ENCODE assay signal across 17 cellular contexts in genomic region chr21:21230672-21231071, GRCh38.
DNase-seq lines count a peak whose midpoint lies in the region; ATAC-seq and TF ChIP-seq lines count a peak whose summit lies in the region.
"Had no signal": no experiment of that assay in that cellular context is flagged by ENCODE, and none has a peak within 500 bp of the region (broad histone marks: within the 10 kb centered on the region; RNA-seq: fewer than 3 reads in every experiment).

No MANE protein-coding gene starts in this region.

- ATAC-seq in IMR-90 (ENCODE audit: low read depth): no peak
- ATAC-seq in HG03378 (IDR thresholded peaks at IDR 0.05; ENCODE audit: unreplicated experiment): no peak
- ATAC-seq: effector memory CD8-positive, alpha-beta T cell; Panc1 had no signal

- TF ChIP-seq CTCF in IMR-90 (conservative IDR thresholded peaks at IDR 0.05; ENCODE audit: low read depth, low read length) (no peak), astrocyte of the spinal cord (IDR thresholded peaks at IDR 0.05; ENCODE audit: low read depth, low read length) (no peak)

- H3K18ac ChIP-seq in IMR-90 (ENCODE audit: low read depth, low read length): no peak overlapping the region

- no peak overlapping the region for H4K5ac ChIP-seq in IMR-90 (ENCODE audit: low read depth, low read length)

- no peak overlapping the region for H2AK9ac ChIP-seq in IMR-90 (replicated peaks; ENCODE audit: low read depth, low read length, poor library complexity)

- H3K9ac ChIP-seq in IMR-90 (ENCODE audit: low read depth, low read length): no peak overlapping the region

- H3K4me3 ChIP-seq in IMR-90 (ENCODE audit: insufficient read depth, low read depth, low read length) (no peak overlapping the region), astrocyte of the spinal cord (ENCODE audit: low read depth, low read length) (no peak overlapping the region)

- H2BK120ac ChIP-seq in IMR-90 (ENCODE audit: low read depth, low read length): no peak overlapping the region

- intact Hi-C loops in IMR-90 (cut with micrococcal nuclease) (loop anchor here (10.0 kb wide), 1 partner anchor 384 kb away; no protein-coding TSS in a partner anchor), head of caudate nucleus (cut with DNase I) (no loop called here)

- no peak overlapping the region for H3K23ac ChIP-seq in IMR-90 (ENCODE audit: low read depth, low read length)

- POLR2A ChIA-PET in IMR-90 (lab: Charles Lee; ENCODE audit: unreplicated experiment): no interaction called here

- in situ Hi-C loops in IMR-90 (cut with MboI; ENCODE audit: low sequenced_read_pairs) (loop anchor here (10.0 to 25.0 kb wide), 3 partner anchors 457 to 1557 kb away; no protein-coding TSS in a partner anchor), astrocyte of the spinal cord (cut with HindIII; ENCODE audit: low sequenced_read_pairs) (no loop called here)

- no TSS peak for BruUV-seq in IMR-90 (replicated peaks; lab: Mats Ljungman, UMichigan)

- no peak overlapping the region for H3K27ac ChIP-seq in IMR-90 (ENCODE audit: insufficient read depth, low read length)

- H3K4me1 ChIP-seq in IMR-90 (ENCODE audit: control insufficient read depth, insufficient read depth, low read length): no peaks in the 10 kb centered on the region

- H2AFZ ChIP-seq in IMR-90 (replicated peaks; ENCODE audit: low read length, poor library complexity): no peak overlapping the region

- no peak overlapping the region for H4K91ac ChIP-seq in IMR-90 (ENCODE audit: insufficient read depth, low read depth, low read length)

- H2BK5ac ChIP-seq in IMR-90 (ENCODE audit: low read depth, low read length, poor library complexity, severe bottlenecking): no peak overlapping the region

- peak; percentile 24 for DNase-seq in IMR-90
- peak; percentile 13 for DNase-seq in NCI-H460 (ENCODE audit: extremely low read depth, low read depth)
- peak; percentile 30 for DNase-seq in astrocyte of the spinal cord (ENCODE audit: low read depth, low spot score)
- DNase-seq in left kidney (ENCODE audit: low read depth, low spot score): peak; percentile 50
- DNase-seq in head of caudate nucleus: no peak
- no peak for DNase-seq in effector CD8-positive, alpha-beta T cell (lab: John Stamatoyannopoulos, UW)
- DNase-seq: activated CD4-positive, alpha-beta T cell treated with anti-CD3 and anti-CD28 coated beads for 4 hours; activated effector memory CD4-positive, alpha-beta T cell treated with Interleukin-2 at 50 U/mL for 16 hours; amniotic stem cell; COR-L47; effector memory CD8-positive, alpha-beta T cell; NCI-H2171 treated with DMSO at 0.1 percent for 48 hours; NCI-H82; stimulated activated naive CD4-positive, alpha-beta T cell; SW 1271 had no signal

- no peak overlapping the region for H2AK5ac ChIP-seq in IMR-90 (ENCODE audit: low read depth, low read length)

- TF ChIP-seq POLR2A in IMR-90 (IDR thresholded peaks at IDR 0.05; ENCODE audit: low read depth, low read length): no peak

- H4K20me1 ChIP-seq in IMR-90 (ENCODE audit: insufficient read depth, low read length): no peaks in the 10 kb centered on the region

- no peaks in the 10 kb centered on the region for H3K9me1 ChIP-seq in IMR-90 (ENCODE audit: insufficient read depth, low read length)

- CTCF ChIA-PET in IMR-90 (lab: Yijun Ruan, JAX): no interaction called here

- no peak overlapping the region for H2BK20ac ChIP-seq in IMR-90 (ENCODE audit: low read depth, low read length)

- no peaks in the 10 kb centered on the region for H3K36me3 ChIP-seq in IMR-90 (ENCODE audit: control insufficient read depth, insufficient read depth, low read length)

- dilution Hi-C loops in IMR-90 (cut with HindIII; ENCODE audit: low sequenced_read_pairs, unreplicated experiment): no loop called here

- no peak overlapping the region for H2BK15ac ChIP-seq in IMR-90 (ENCODE audit: low read depth, low read length)

- no peaks in the 10 kb centered on the region for H3K27me3 ChIP-seq in IMR-90 (ENCODE audit: control insufficient read depth, insufficient read depth, low read length)

- no peak overlapping the region for H3K4me2 ChIP-seq in IMR-90 (ENCODE audit: low read depth, low read length)

- H3K56ac ChIP-seq in IMR-90 (ENCODE audit: extremely low read depth, insufficient read depth, low read length): no peak overlapping the region

- no peak overlapping the region for H3K4ac ChIP-seq in IMR-90 (ENCODE audit: low read depth, low read length)

- H3K14ac ChIP-seq in IMR-90 (replicated peaks; ENCODE audit: low read depth, low read length): no peak overlapping the region

- H3K79me1 ChIP-seq in IMR-90 (ENCODE audit: low read depth in 1 of 2, low read length in 2 of 2): no peaks in the 10 kb centered on the region

- WGBS in IMR-90 (ENCODE audit: extremely low coverage in 2 of 2, insufficient read length in 1 of 2), 2 experiments: 100% methylated on average over 1 of the region's 3 CpGs; no CpG with 5 or more reads in 1 of the 2 experiments

- H3K9me3 ChIP-seq in IMR-90 (ENCODE audit: control insufficient read depth, insufficient read depth, low read length): no peaks in the 10 kb centered on the region

- H4K8ac ChIP-seq in IMR-90 (ENCODE audit: low read depth in 2 of 2, low read length in 2 of 2): no peak overlapping the region

- no peak for TF ChIP-seq RAD21 in IMR-90 (IDR thresholded peaks at IDR 0.05; ENCODE audit: low read length)

TF ChIP-seq in IMR-90, 13 proteins besides CTCF, POLR2A, EP300 and RAD21:
- no peak for TF ChIP-seq SMC3 (IDR thresholded peaks at IDR 0.05; ENCODE audit: low read depth, low read length)
- TF ChIP-seq RCOR1 (IDR thresholded peaks at IDR 0.05; ENCODE audit: insufficient replicate concordance, low read length): no peak
- no peak for TF ChIP-seq CEBPB (IDR thresholded peaks at IDR 0.05; ENCODE audit: low read depth, low read length)
- no peak for TF ChIP-seq FOS (IDR thresholded peaks at IDR 0.05; ENCODE audit: low read depth, low read length)
- TF ChIP-seq MXI1 (IDR thresholded peaks at IDR 0.05; ENCODE audit: borderline replicate concordance, low read depth, low read length): no peak
- TF ChIP-seq CHD1 (IDR thresholded peaks at IDR 0.05; ENCODE audit: low read depth, low read length): no peak
- TF ChIP-seq NFE2L2 (IDR thresholded peaks at IDR 0.05; ENCODE audit: low read depth, low read length): no peak

Comparison
In these comparisons a context has a peak if more than half of its experiments do, and no peak if none do; other contexts are left out.
1. DNase-seq: peak in IMR-90 (single experiment), NCI-H460 (single experiment), astrocyte of the spinal cord (single experiment) and left kidney (single experiment); none in head of caudate nucleus (0 of 42) and effector CD8-positive, alpha-beta T cell (single experiment).